ENCODE assay signal across 11 cellular contexts in genomic region chr12:127893875-127894635, GRCh38.
DNase-seq lines count a peak whose midpoint lies in the region; ATAC-seq, FAIRE-seq and TF ChIP-seq lines count a peak whose summit lies in the region.
"Had no signal": no experiment of that assay in that cellular context is flagged by ENCODE, and none has a peak within 500 bp of the region (broad histone marks: within the 10 kb centered on the region; RNA-seq: fewer than 3 reads in every experiment).

No MANE protein-coding gene starts in this region.

- WGBS in GM12878 (ENCODE audit: insufficient coverage, insufficient replicate concordance, low lambda C conversion rate, missing lambda C conversion rate): 12% methylated on average over 8 of the region's 8 CpGs

- H3K27me3 ChIP-seq in DND-41 (ENCODE audit: insufficient read depth, low read length, poor library complexity): no peaks in the 10 kb centered on the region
- H3K27me3 ChIP-seq in GM12878 (replicated peaks in 1 of 2; ENCODE audit: control insufficient read depth in 2 of 2, insufficient read depth in 2 of 2, low read length in 1 of 2): no peaks in the 10 kb centered on the region
- no peaks in the 10 kb centered on the region for H3K27me3 ChIP-seq in foreskin keratinocyte
- H3K27me3 ChIP-seq: tibial artery had no signal

- TF ChIP-seq EP300 in GM12878 (IDR thresholded peaks at IDR 0.05; ENCODE audit: borderline replicate concordance in 1 of 2, control insufficient read depth in 1 of 2, low read depth in 2 of 2, low read length in 2 of 2): no peak

- H2AFZ ChIP-seq in DND-41 (ENCODE audit: low read depth, low read length) (no peak overlapping the region), GM12878 (ENCODE audit: control insufficient read depth, low read depth, low read length) (no peak overlapping the region)

- DNase-seq in DND-41 (peak; percentile 4), LoVo (ENCODE audit: low spot score) (peak; percentile 17), GM12878 (ENCODE audit: low read depth, low spot score) (no peak), midbrain (lab: John Stamatoyannopoulos, UW) (peak; percentile 49), foreskin keratinocyte (no peak), OCI-M2 (lab: John Stamatoyannopoulos, UW; ENCODE audit: unreplicated experiment) (no peak), superior temporal gyrus (ENCODE audit: extremely low spot score) (no peak)
- DNase-seq in stimulated activated naive CD8-positive, alpha-beta T cell treated with anti-CD3 and anti-CD28 coated beads, Interleukin-15, Interleukin-2, amounts not matched to agents 100 U/mL and 50 U/mL, for 24 hours: no peak
- DNase-seq: DMS79, mammary epithelial cell, tibial artery had no signal

- CTCF ChIA-PET in GM12878 (lab: Yijun Ruan, JAX): no interaction called here

- H3K79me2 ChIP-seq in DND-41 (ENCODE audit: insufficient read depth, low read length) (no peaks in the 10 kb centered on the region), GM12878 (ENCODE audit: control insufficient read depth, insufficient read depth, low read length) (no peaks in the 10 kb centered on the region)

- SMC1A ChIA-PET in GM12878 (lab: Charles Lee; ENCODE audit: uncharacterized antibody, unreplicated experiment): no interaction called here

- TF ChIP-seq POLR2A in GM12878 (IDR thresholded peaks at IDR 0.05; ENCODE audit: low read depth, low read length): no peak

- H3K9ac ChIP-seq in DND-41 (ENCODE audit: low read depth, low read length) (no peak overlapping the region), GM12878 (ENCODE audit: control insufficient read depth, insufficient read depth, low read length) (no peak overlapping the region)

- TF ChIP-seq RAD21 in GM12878 (IDR thresholded peaks at IDR 0.05; ENCODE audit: insufficient read depth, low read depth, low read length): no peak

- no peak overlapping the region for H3K4me3 ChIP-seq in DND-41 (ENCODE audit: low read depth in 1 of 2, low read length in 2 of 2)
- no peak overlapping the region for H3K4me3 ChIP-seq in GM12878
- H3K4me3 ChIP-seq: tibial artery had no signal

- H4K20me1 ChIP-seq in DND-41 (ENCODE audit: insufficient read depth, low read length) (no peaks in the 10 kb centered on the region), GM12878 (ENCODE audit: control insufficient read depth, insufficient read depth) (no peaks in the 10 kb centered on the region)

- peak; percentile 52 for TF ChIP-seq CTCF in DND-41 (IDR thresholded peaks at IDR 0.05; ENCODE audit: borderline replicate concordance, extremely low read depth, low read length, poor library complexity, severe bottlenecking)
- peak in 2 of 3 experiments; percentile 17; a peak in 1 of 6 replicates for TF ChIP-seq CTCF in GM12878 (IDR thresholded peaks at IDR 0.05 in 2 of 3, conservative IDR thresholded peaks at IDR 0.05 in 1 of 3; ENCODE audit: control insufficient read depth in 2 of 3, extremely low read depth in 1 of 3, insufficient read depth in 1 of 3, low read depth in 3 of 3, low read length in 3 of 3)
- no peak for TF ChIP-seq CTCF in foreskin keratinocyte (conservative IDR thresholded peaks at IDR 0.05)

- in situ Hi-C loops in GM12878 (cut with MboI): no loop called here

- H3K4me1 ChIP-seq in DND-41 (ENCODE audit: insufficient read depth, low read length) (no peaks in the 10 kb centered on the region), GM12878 (ENCODE audit: control insufficient read depth, insufficient read depth, low read length) (no peaks in the 10 kb centered on the region), foreskin keratinocyte (no peaks in the 10 kb centered on the region)

- intact Hi-C loops in GM12878 (cut with micrococcal nuclease; ENCODE audit: unreplicated experiment): no loop called here

- H3K4me2 ChIP-seq in DND-41 (ENCODE audit: insufficient read depth, low read length) (no peak overlapping the region), GM12878 (ENCODE audit: control insufficient read depth, insufficient read depth) (no peak overlapping the region)

- H3K36me3 ChIP-seq in DND-41 (ENCODE audit: insufficient read depth, low read length): no peaks in the 10 kb centered on the region
- H3K36me3 ChIP-seq in GM12878 (ENCODE audit: control insufficient read depth in 2 of 2, insufficient read depth in 2 of 2, low read length in 1 of 2): no peaks in the 10 kb centered on the region
- H3K36me3 ChIP-seq: tibial artery had no signal

- ATAC-seq in DND-41 (ENCODE audit: insufficient read depth, low read depth): no peak
- no peak for ATAC-seq in GM12878
- ATAC-seq in foreskin keratinocyte: no peak
- no peak for ATAC-seq in stimulated activated naive CD8-positive, alpha-beta T cell treated with anti-CD3 and anti-CD28 coated beads, Interleukin-15, Interleukin-2, amounts not matched to agents 100 U/mL and 50 U/mL, for 24 hours

- POLR2A ChIA-PET in GM12878 (lab: Charles Lee): no interaction called here

- no peaks in the 10 kb centered on the region for H3K9me3 ChIP-seq in DND-41 (ENCODE audit: insufficient read depth, low read length, severe bottlenecking)
- no peaks in the 10 kb centered on the region for H3K9me3 ChIP-seq in GM12878 (replicated peaks; ENCODE audit: control insufficient read depth, insufficient read depth, low read length)
- H3K9me3 ChIP-seq: tibial artery had no signal

- H3K27ac ChIP-seq in DND-41 (ENCODE audit: low read length) (no peak overlapping the region), GM12878 (ENCODE audit: control insufficient read depth, insufficient read depth) (no peak overlapping the region), foreskin keratinocyte (no peak overlapping the region)
- H3K27ac ChIP-seq: tibial artery had no signal

- BruUV-seq in GM12878 (replicated peaks; lab: Mats Ljungman, UMichigan): no TSS peak

- RAD21 ChIA-PET in GM12878 (lab: Charles Lee; ENCODE audit: unreplicated experiment): interaction anchor here (0.7 kb wide), 1 partner anchor 33 kb away, joined by 3 read pairs; no protein-coding TSS in a partner anchor

- FAIRE-seq in GM12878 (lab: Jason Lieb, UNC): no peak

TF ChIP-seq in GM12878, 131 proteins besides CTCF, POLR2A, EP300 and RAD21:
- TF ChIP-seq DPF2 (IDR thresholded peaks at IDR 0.05): no peak

Comparison
In these comparisons a context has a peak if more than half of its experiments do, and no peak if none do; other contexts are left out.
1. DNase-seq: peak in DND-41 (single experiment), LoVo (single experiment) and midbrain (single experiment); none in GM12878 (single experiment), foreskin keratinocyte (0 of 2), stimulated activated naive CD8-positive, alpha-beta T cell treated with anti-CD3 and anti-CD28 coated beads, Interleukin-15, Interleukin-2, amounts not matched to agents 100 U/mL and 50 U/mL, for 24 hours (single experiment), OCI-M2 (single experiment) and superior temporal gyrus (single experiment).